Comparison of ENCODE assay signal across 21 cellular contexts in genomic region chr7:130150587-130150986, GRCh38. TPM values are rescaled to one million over a fixed set of nuclear protein-coding genes. Genes with fewer than 3 reads are reported as not detected.
DNase-seq lines count a peak whose midpoint lies in the region; ATAC-seq, FAIRE-seq and TF ChIP-seq lines count a peak whose summit lies in the region.
"Had no signal": no experiment of that assay in that cellular context is flagged by ENCODE, and none has a peak within 500 bp of the region (broad histone marks: within the 10 kb centered on the region; RNA-seq: fewer than 3 reads in every experiment).

No MANE protein-coding gene starts in this region.

- no TSS peak for BruUV-seq in K562 (replicated peaks; lab: Mats Ljungman, UMichigan)

- H3K9me1 ChIP-seq in K562 (ENCODE audit: control insufficient read depth, insufficient read depth, low read length), result no peaks in the 10 kb centered on the region

- DNase-seq in activated CD4-positive, alpha-beta memory T cell treated with anti-CD3 and anti-CD28 coated beads, Interleukin-2, amount 10 ng/mL, durations not matched to agents 7 days and 5 days, result peak; percentile 6
- no peak for DNase-seq in activated CD4-positive, alpha-beta memory T cell treated with anti-CD3 and anti-CD28 coated beads for 36 hours
- DNase-seq in H7, result peak; percentile 73
- peak in 1 of 4 experiments; percentile 14 for DNase-seq in K562 (ENCODE audit: extremely low read depth in 1 of 4, low spot score in 3 of 4)
- peak; percentile 66 to 79 (median 74) for DNase-seq in pancreas
- DNase-seq in NCI-H446 (lab: John Stamatoyannopoulos, UW), result no peak
- DNase-seq: ACHN; activated effector memory CD4-positive, alpha-beta T cell treated with Interleukin-2 at 50 U/mL for 16 hours; anterior cingulate cortex; GDM1; HFFc6; NCI-H1048; NCI-H774 had no signal

- no peak overlapping the region for H3K27ac ChIP-seq in K562 (ENCODE audit: extremely low read depth, low read depth, low read length)
- peak overlapping the region in 1 of 4 donors; percentile 37 for H3K27ac ChIP-seq in pancreas

- peaks cover 7% of the 10 kb centered on the region for H3K27me3 Mint-ChIP-seq in activated CD4-positive, alpha-beta memory T cell treated with anti-CD3 and anti-CD28 coated beads, Interleukin-2, amount 10 ng/mL, durations not matched to agents 7 days and 5 days
- H3K27me3 Mint-ChIP-seq in activated CD4-positive, alpha-beta memory T cell treated with anti-CD3 and anti-CD28 coated beads for 36 hours, result peaks cover 8% of the 10 kb centered on the region

- TF ChIP-seq RAD21 in K562 (CRISPR knock-in tag; conservative IDR thresholded peaks at IDR 0.05 in 1 of 2, IDR thresholded peaks at IDR 0.05 in 1 of 2), result no peak

- in situ Hi-C loops in K562 (cut with MboI), result no loop called here

- H3K36me3 ChIP-seq in H7 (replicated peaks; ENCODE audit: control insufficient read depth, insufficient read depth, low read length) (no peaks in the 10 kb centered on the region), K562 (ENCODE audit: control insufficient read depth, insufficient read depth, low read length) (no peaks in the 10 kb centered on the region; the same call in 2 of the 3 replicates), pancreas (no peaks in the 10 kb centered on the region)

- POLR2A ChIA-PET in activated CD4-positive, alpha-beta memory T cell treated with anti-CD3 and anti-CD28 coated beads, Interleukin-2, amount 10 ng/mL, durations not matched to agents 7 days and 5 days (lab: Charles Lee), result no interaction called here
- POLR2A ChIA-PET in activated CD4-positive, alpha-beta memory T cell treated with anti-CD3 and anti-CD28 coated beads for 36 hours (lab: Charles Lee), result no interaction called here
- POLR2A ChIA-PET in K562 (lab: Yijun Ruan, JAX), result no interaction called here

- WGBS in K562 (ENCODE audit: insufficient coverage, low coverage, missing lambda C conversion rate), result 93% methylated on average over 11 of the region's 11 CpGs
- WGBS in pancreas, 2 donors, result 44 to 46% methylated on average over 11 of the region's 11 CpGs

- H4K20me1 ChIP-seq in K562 (replicated peaks; ENCODE audit: control insufficient read depth, insufficient read depth, low read length), result no peaks in the 10 kb centered on the region

- no peaks in the 10 kb centered on the region for H3K4me1 Mint-ChIP-seq in activated CD4-positive, alpha-beta memory T cell treated with anti-CD3 and anti-CD28 coated beads, Interleukin-2, amount 10 ng/mL, durations not matched to agents 7 days and 5 days
- no peaks in the 10 kb centered on the region for H3K4me1 Mint-ChIP-seq in activated CD4-positive, alpha-beta memory T cell treated with anti-CD3 and anti-CD28 coated beads for 36 hours (ENCODE audit: low read depth)

- intact Hi-C loops in activated CD4-positive, alpha-beta memory T cell treated with anti-CD3 and anti-CD28 coated beads for 36 hours (cut with micrococcal nuclease), result no loop called here
- intact Hi-C loops in K562 (cut with micrococcal nuclease), result no loop called here
- intact Hi-C loops in pancreas (cut with DNase I), result no loop called here

- no peak for TF ChIP-seq EP300 in K562 (IDR thresholded peaks at IDR 0.05; ENCODE audit: low read length)

- TF ChIP-seq CTCF in K562 (IDR thresholded peaks at IDR 0.05 in 2 of 3, conservative IDR thresholded peaks at IDR 0.05 in 1 of 3; ENCODE audit: insufficient read depth in 2 of 3, low read depth in 1 of 3, low read length in 3 of 3) (no peak), pancreas (IDR thresholded peaks at IDR 0.05) (no peak)

- CTCF ChIA-PET in activated CD4-positive, alpha-beta memory T cell treated with anti-CD3 and anti-CD28 coated beads, Interleukin-2, amount 10 ng/mL, durations not matched to agents 7 days and 5 days (lab: Charles Lee), result no interaction called here
- CTCF ChIA-PET in activated CD4-positive, alpha-beta memory T cell treated with anti-CD3 and anti-CD28 coated beads for 36 hours (lab: Charles Lee), result no interaction called here
- CTCF ChIA-PET in K562 (lab: Yijun Ruan, JAX; ENCODE audit: low intra/inter-chr PET ratio), result no interaction called here

- H3K79me2 ChIP-seq in K562 (ENCODE audit: control insufficient read depth, insufficient read depth, low read length), result no peaks in the 10 kb centered on the region

- H3K36me3 Mint-ChIP-seq in activated CD4-positive, alpha-beta memory T cell treated with anti-CD3 and anti-CD28 coated beads, Interleukin-2, amount 10 ng/mL, durations not matched to agents 7 days and 5 days (ENCODE audit: low read depth), result no peaks in the 10 kb centered on the region
- no peaks in the 10 kb centered on the region for H3K36me3 Mint-ChIP-seq in activated CD4-positive, alpha-beta memory T cell treated with anti-CD3 and anti-CD28 coated beads for 36 hours
- H3K36me3 Mint-ChIP-seq: natural killer cell treated with Interleukin-12 subunit alpha and Interleukin-12 subunit beta and Interleukin-15 and Interleukin-18, amount 100 ng/mL, for 72 hours had no signal

- H3K4me1 ChIP-seq in K562 (replicated peaks in 1 of 2; ENCODE audit: control insufficient read depth in 2 of 2, insufficient read depth in 2 of 2, low read length in 2 of 2), result peaks cover 6 to 64% of the 10 kb centered on the region in 2 experiments; a peak in 3 of 5 replicates
- H3K4me1 ChIP-seq in pancreas, result peaks cover 15 to 22% (median 18%) of the 10 kb centered on the region in 3 donors

- no peak for TF ChIP-seq POLR2A in K562 (conservative IDR thresholded peaks at IDR 0.05)

- peak overlapping the region; percentile 58 for H3K27ac Mint-ChIP-seq in activated CD4-positive, alpha-beta memory T cell treated with anti-CD3 and anti-CD28 coated beads, Interleukin-2, amount 10 ng/mL, durations not matched to agents 7 days and 5 days
- H3K27ac Mint-ChIP-seq in activated CD4-positive, alpha-beta memory T cell treated with anti-CD3 and anti-CD28 coated beads for 36 hours, result no peak overlapping the region
- H3K27ac Mint-ChIP-seq: HFFc6; natural killer cell treated with Interleukin-12 subunit alpha and Interleukin-12 subunit beta and Interleukin-15 and Interleukin-18, amount 100 ng/mL, for 72 hours had no signal

- no peak overlapping the region for H3K4me3 Mint-ChIP-seq in activated CD4-positive, alpha-beta memory T cell treated with anti-CD3 and anti-CD28 coated beads, Interleukin-2, amount 10 ng/mL, durations not matched to agents 7 days and 5 days
- H3K4me3 Mint-ChIP-seq in activated CD4-positive, alpha-beta memory T cell treated with anti-CD3 and anti-CD28 coated beads for 36 hours, result no peak overlapping the region
- H3K4me3 Mint-ChIP-seq: HFFc6; natural killer cell treated with Interleukin-12 subunit alpha and Interleukin-12 subunit beta and Interleukin-15 and Interleukin-18, amount 100 ng/mL, for 72 hours had no signal

- H3K27me3 ChIP-seq in H7 (ENCODE audit: control insufficient read depth, insufficient read depth, low read length) (no peaks in the 10 kb centered on the region), K562 (ENCODE audit: control insufficient read depth in 2 of 2, insufficient read depth in 2 of 2, low read length in 2 of 2) (no peaks in the 10 kb centered on the region; a peak in 1 of 5 replicates), pancreas (no peaks in the 10 kb centered on the region)

- FAIRE-seq in K562 (lab: Jason Lieb, UNC) (no peak), pancreas (lab: Jason Lieb, UNC) (no peak)
- FAIRE-seq: RCC 7860 had no signal

- no peak overlapping the region for H3K4me3 ChIP-seq in H7 (ENCODE audit: insufficient read depth, low read depth, low read length)
- no peak overlapping the region for H3K4me3 ChIP-seq in K562
- no peak overlapping the region for H3K4me3 ChIP-seq in pancreas

- no peaks in the 10 kb centered on the region for H3K9me3 Mint-ChIP-seq in activated CD4-positive, alpha-beta memory T cell treated with anti-CD3 and anti-CD28 coated beads, Interleukin-2, amount 10 ng/mL, durations not matched to agents 7 days and 5 days
- peaks cover 2% of the 10 kb centered on the region for H3K9me3 Mint-ChIP-seq in activated CD4-positive, alpha-beta memory T cell treated with anti-CD3 and anti-CD28 coated beads for 36 hours
- H3K9me3 Mint-ChIP-seq: HFFc6; natural killer cell treated with Interleukin-12 subunit alpha and Interleukin-12 subunit beta and Interleukin-15 and Interleukin-18, amount 100 ng/mL, for 72 hours had no signal

- H2AFZ ChIP-seq in K562 (ENCODE audit: low read depth, low read length), result no peak overlapping the region

- H3K9me3 ChIP-seq in K562 (replicated peaks; ENCODE audit: control insufficient read depth, insufficient read depth, low read depth, low read length) (peaks cover 5% of the 10 kb centered on the region; the same call in 1 of the 2 replicates), pancreas (no peaks in the 10 kb centered on the region)

- H3K9ac ChIP-seq in K562 (ENCODE audit: insufficient read depth in 1 of 2, low read depth in 2 of 2, low read length in 2 of 2), result no peak overlapping the region

- no peak for ATAC-seq in K562
- ATAC-seq in pancreas, result peak; percentile 37 to 57 (median 42)
- no peak for ATAC-seq in GM21423 (IDR thresholded peaks at IDR 0.05; ENCODE audit: unreplicated experiment)
- ATAC-seq in GM19395 (IDR thresholded peaks at IDR 0.05; ENCODE audit: unreplicated experiment), result no peak
- ATAC-seq: natural killer cell treated with Interleukin-12 subunit alpha and Interleukin-12 subunit beta and Interleukin-15 and Interleukin-18, amount 100 ng/mL, for 72 hours had no signal

- H3K4me2 ChIP-seq in K562 (ENCODE audit: insufficient read depth, low read length), result no peak overlapping the region

RNA-seq across cellular contexts. Expression of gene TMEM209, which starts 54.6 kb away (rescaled TPM):
- 10 to 100 TPM; 35.5 to 35.7 TPM for total RNA-seq in activated CD4-positive, alpha-beta memory T cell treated with anti-CD3 and anti-CD28 coated beads, Interleukin-2, amount 10 ng/mL, durations not matched to agents 7 days and 5 days
- total RNA-seq in activated CD4-positive, alpha-beta memory T cell treated with anti-CD3 and anti-CD28 coated beads for 36 hours, result 10 to 100 TPM; 35.5 to 35.9 TPM
- 25.1 and 25.5 TPM in 2 replicates for total RNA-seq in H7 (2014; rRNA removed; shearing (Covaris generic))
- total RNA-seq in K562 (2011; cell fraction: chromatin; rRNA removed; ENCODE audit: low replicate concordance), result 270 and 331 TPM in 2 replicates
- 218 and 221 TPM in 2 replicates for total RNA-seq in K562 (2011; cell fraction: nucleolus; rRNA removed)
- 322 and 343 TPM in 2 replicates for total RNA-seq in K562 (2011; cell fraction: nucleoplasm; rRNA removed)
- total RNA-seq in K562 (2014; rRNA removed) (36.8 and 37.9 TPM in 2 replicates), K562 (2014; rRNA removed; fragmentation: Illumina TruSeq; extraction: Trizol) (77.2 and 88.2 TPM in 2 replicates), K562 (2015; rRNA removed; fragmentation: Illumina TruSeq; extraction: Trizol) (67.3 and 75.1 TPM in 2 replicates), K562 (2021) (68.9 and 76.6 TPM in 2 replicates), pancreas (10 to 100 TPM in 5 of 6 donors, 1 to 10 TPM in 1; 9.3 to 16.1 (median 11.4) TPM)
- polyA plus RNA-seq in K562 (2011; rRNA removed) (116 and 182 TPM in 2 replicates), K562 (2014; fragmentation: Illumina TruSeq; extraction: Trizol) (72.4 and 88.5 TPM in 2 replicates), K562 (2014; fragmentation: Nextera tagmentation; extraction: Ambion mirVana) (10 to 100 TPM; 74.6 to 82.1 TPM), K562 (2014; rRNA removed) (42.7 and 48.0 TPM in 2 replicates), pancreas (1 to 10 TPM; 4.2 to 5.9 TPM)
- 94.0 and 167 TPM in 2 replicates for polyA plus RNA-seq in K562 (2011; cell fraction: cytosol; rRNA removed)
- polyA plus RNA-seq in K562 (2011; cell fraction: nucleus; rRNA removed), result 68.4 and 102 TPM in 2 replicates
- 42.4 and 74.7 TPM in 2 replicates for polyA plus RNA-seq in K562 (2012)
- polyA minus RNA-seq in K562 (2011; rRNA and poly(A)+ RNA removed), result 281 and 305 TPM in 2 replicates
- 102 TPM in 2 replicates for polyA minus RNA-seq in K562 (2011; cell fraction: cytosol; rRNA and poly(A)+ RNA removed)
- polyA minus RNA-seq in K562 (2011; cell fraction: nucleus; rRNA and poly(A)+ RNA removed), result 57.1 and 129 TPM in 2 replicates

RNA-seq across cellular contexts. Expression of gene SSMEM1, which starts 57.1 kb away (rescaled TPM):
- total RNA-seq in activated CD4-positive, alpha-beta memory T cell treated with anti-CD3 and anti-CD28 coated beads, Interleukin-2, amount 10 ng/mL, durations not matched to agents 7 days and 5 days, result not detected
- total RNA-seq in activated CD4-positive, alpha-beta memory T cell treated with anti-CD3 and anti-CD28 coated beads for 36 hours, result not detected
- total RNA-seq in H7 (2014; rRNA removed; shearing (Covaris generic)), result not detected in 2 replicates
- total RNA-seq in K562 (2011; cell fraction: chromatin; rRNA removed; ENCODE audit: low replicate concordance), result 0.28 TPM in 1 of 2 replicates, not detected in the other
- total RNA-seq in K562 (2011; cell fraction: nucleolus; rRNA removed), result 0.53 TPM in 1 of 2 replicates, not detected in the other
- total RNA-seq in K562 (2011; cell fraction: nucleoplasm; rRNA removed), result not detected in 2 replicates
- total RNA-seq in K562 (2014; rRNA removed) (not detected in 2 replicates), K562 (2014; rRNA removed; fragmentation: Illumina TruSeq; extraction: Trizol) (0.18 and 0.32 TPM in 2 replicates), K562 (2015; rRNA removed; fragmentation: Illumina TruSeq; extraction: Trizol) (not detected in 2 replicates), K562 (2021) (0.16 TPM in 1 of 2 replicates, not detected in the other), pancreas (not detected)
- polyA plus RNA-seq in K562 (2011; rRNA removed) (0.12 and 0.13 TPM in 2 replicates), K562 (2014; fragmentation: Illumina TruSeq; extraction: Trizol) (0.25 TPM in 1 of 2 replicates, not detected in the other), K562 (2014; fragmentation: Nextera tagmentation; extraction: Ambion mirVana) (under 1 TPM; 0.10 to 0.28 TPM), K562 (2014; rRNA removed) (not detected in 2 replicates), pancreas (under 1 TPM in 1 of 2 donors, not detected in 1; 0.09 TPM)
- polyA plus RNA-seq in K562 (2011; cell fraction: cytosol; rRNA removed), result not detected in 2 replicates
- not detected in 2 replicates for polyA plus RNA-seq in K562 (2011; cell fraction: nucleus; rRNA removed)
- 0.08 and 0.09 TPM in 2 replicates for polyA plus RNA-seq in K562 (2012)
- 0.21 TPM in 1 of 2 replicates, not detected in the other for polyA minus RNA-seq in K562 (2011; rRNA and poly(A)+ RNA removed)
- polyA minus RNA-seq in K562 (2011; cell fraction: cytosol; rRNA and poly(A)+ RNA removed), result not detected in 2 replicates
- polyA minus RNA-seq in K562 (2011; cell fraction: nucleus; rRNA and poly(A)+ RNA removed), result not detected in 2 replicates
- total RNA-seq: activated CD8-positive, alpha-beta memory T cell treated with anti-CD3 and anti-CD28 coated beads for 36 hours; chondrocyte; HFFc6; lower leg skin; natural killer cell treated with Interleukin-12 subunit alpha and Interleukin-12 subunit beta and Interleukin-15 and Interleukin-18, amount 100 ng/mL, for 72 hours; renal cortical epithelial cell had no signal

Comparison
In these comparisons a context has a peak if more than half of its experiments do, and no peak if none do; other contexts are left out.
1. DNase-seq: peak in activated CD4-positive, alpha-beta memory T cell treated with anti-CD3 and anti-CD28 coated beads, Interleukin-2, amount 10 ng/mL, durations not matched to agents 7 days and 5 days (single experiment), H7 (single experiment) and pancreas (6 of 6); none in activated CD4-positive, alpha-beta memory T cell treated with anti-CD3 and anti-CD28 coated beads for 36 hours (single experiment) and NCI-H446 (0 of 2).
2. ATAC-seq: peak in pancreas (4 of 4); none in K562 (single experiment), GM21423 (single experiment) and GM19395 (single experiment).